In genomic region chr2:27712547-27712946, GRCh38 we compare ENCODE assay signal across 1 cellular context.
TF ChIP-seq lines count a peak whose summit lies in the region.

No MANE protein-coding gene starts in this region.

TF ChIP-seq in H1, 55 proteins besides CTCF, POLR2A, EP300 and RAD21:
- TF ChIP-seq SAP30 (IDR thresholded peaks at IDR 0.05; ENCODE audit: insufficient read depth, insufficient replicate concordance, low read length) = no peak
- TF ChIP-seq GABPA (IDR thresholded peaks at IDR 0.05; ENCODE audit: borderline replicate concordance, insufficient read depth, low read length) = no peak
- no peak for TF ChIP-seq SUZ12 (IDR thresholded peaks at IDR 0.05; ENCODE audit: low read length)
- TF ChIP-seq KDM1A (IDR thresholded peaks at IDR 0.05; ENCODE audit: borderline replicate concordance, low read length) = no peak
- TF ChIP-seq RNF2 (IDR thresholded peaks at IDR 0.05; ENCODE audit: borderline replicate concordance, low read depth, low read length, missing control alignments, poor library complexity, severe bottlenecking) = no peak
